In the genomic region with DNA sequence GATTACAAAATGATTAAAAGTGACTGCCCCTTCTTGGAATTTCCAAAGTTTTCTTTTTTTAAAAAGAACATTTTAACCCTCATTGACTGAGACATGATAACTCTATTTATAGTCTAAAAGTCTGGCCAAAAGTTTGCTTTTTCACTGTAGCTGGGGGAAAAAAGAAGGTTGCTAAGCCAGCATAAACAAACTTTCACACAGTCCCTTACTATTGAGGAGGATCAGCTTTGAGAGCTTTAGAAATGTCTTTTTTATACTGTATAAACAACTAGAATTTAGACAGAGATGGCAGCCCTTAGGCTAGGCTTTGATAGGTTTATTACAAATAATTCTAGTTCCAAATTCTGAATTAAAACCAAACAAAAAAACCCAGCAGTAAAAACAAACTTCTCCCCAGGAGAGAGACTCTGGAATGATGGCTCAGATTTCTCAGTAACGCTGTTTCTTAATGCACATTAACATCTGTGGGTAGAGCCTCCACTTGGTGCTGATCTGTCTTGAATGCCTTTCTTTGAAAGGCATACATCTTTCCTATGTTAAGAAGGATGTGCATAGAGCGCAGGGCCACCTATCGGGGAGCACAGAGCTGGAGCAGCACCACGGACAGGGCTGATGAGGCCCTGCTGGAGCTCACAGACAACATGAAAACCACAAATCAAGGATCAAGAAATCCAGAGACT, we compare ENCODE assay signal across 10 cellular contexts.
DNase-seq lines count a peak whose midpoint lies in the region; ATAC-seq, FAIRE-seq and TF ChIP-seq lines count a peak whose summit lies in the region.
"Had no signal": no experiment of that assay in that cellular context is flagged by ENCODE, and none has a peak within 500 bp of the region (broad histone marks: within the 10 kb centered on the region; RNA-seq: fewer than 3 reads in every experiment).

No MANE protein-coding gene starts in this region.

- H3K36me3 ChIP-seq in RWPE2 (ENCODE audit: low read depth) = no peaks in the 10 kb centered on the region
- peaks cover 35% of the 10 kb centered on the region for H3K36me3 ChIP-seq in thoracic aorta
- H3K36me3 ChIP-seq in pancreas = peaks cover 0 to 2% (median 1%) of the 10 kb centered on the region in 3 donors

- no peak overlapping the region for H3K27ac Mint-ChIP-seq in activated naive CD4-positive, alpha-beta T cell treated with anti-CD3 and anti-CD28 coated beads for 36 hours

- ATAC-seq in RWPE2 (ENCODE audit: low read depth) = peak; percentile 40; the same call in 2 of the 3 replicates
- ATAC-seq in thoracic aorta (ENCODE audit: insufficient number of reproducible peaks, low FRiP score, low read depth) = no peak
- no peak for ATAC-seq in GM19023 (IDR thresholded peaks at IDR 0.05; ENCODE audit: unreplicated experiment)
- no peak for ATAC-seq in pancreas

- CTCF ChIA-PET in activated naive CD4-positive, alpha-beta T cell treated with anti-CD3 and anti-CD28 coated beads for 36 hours (lab: Charles Lee) = interaction anchor here (0.7 to 1.1 kb wide), 2 partner anchors 17 to 625 kb away, joined by 3 read pairs; no protein-coding TSS in a partner anchor

- H3K9me3 ChIP-seq in RWPE2 (ENCODE audit: severe bottlenecking) (no peaks in the 10 kb centered on the region), thoracic aorta (no peaks in the 10 kb centered on the region), pancreas (no peaks in the 10 kb centered on the region)

- 85 to 86% methylated on average over 4 of the region's 4 CpGs for WGBS in pancreas, 2 donors

- TF ChIP-seq CTCF in RWPE2 (IDR thresholded peaks at IDR 0.05; ENCODE audit: poor library complexity, severe bottlenecking) (no peak), fibroblast of villous mesenchyme (IDR thresholded peaks at IDR 0.05; ENCODE audit: insufficient read depth, low read depth, low read length) (peak; percentile 33), thoracic aorta (IDR thresholded peaks at IDR 0.05) (no peak), pancreas (IDR thresholded peaks at IDR 0.05) (no peak)

- H3K36me3 Mint-ChIP-seq in activated naive CD4-positive, alpha-beta T cell treated with anti-CD3 and anti-CD28 coated beads for 36 hours (ENCODE audit: low read depth) = peaks cover 2% of the 10 kb centered on the region

- H3K27me3 Mint-ChIP-seq in activated naive CD4-positive, alpha-beta T cell treated with anti-CD3 and anti-CD28 coated beads for 36 hours (ENCODE audit: low read depth) = no peaks in the 10 kb centered on the region

- H3K4me1 Mint-ChIP-seq in activated naive CD4-positive, alpha-beta T cell treated with anti-CD3 and anti-CD28 coated beads for 36 hours (ENCODE audit: low read depth) = peaks cover 3% of the 10 kb centered on the region

- H3K9me3 Mint-ChIP-seq in activated naive CD4-positive, alpha-beta T cell treated with anti-CD3 and anti-CD28 coated beads for 36 hours = no peaks in the 10 kb centered on the region

- H3K4me1 ChIP-seq in RWPE2 (ENCODE audit: insufficient read depth, poor library complexity, severe bottlenecking) = peaks cover 13% of the 10 kb centered on the region
- H3K4me1 ChIP-seq in thoracic aorta (ENCODE audit: control insufficient read depth in 1 of 2, low read depth in 2 of 2) = peaks cover 68 to 100% of the 10 kb centered on the region in 2 donors
- H3K4me1 ChIP-seq in pancreas = peaks cover 14 to 29% (median 17%) of the 10 kb centered on the region in 3 donors

- no peak overlapping the region for H3K4me3 ChIP-seq in RWPE2 (ENCODE audit: severe bottlenecking)
- no peak overlapping the region for H3K4me3 ChIP-seq in fibroblast of villous mesenchyme (ENCODE audit: low read depth, low read length)
- H3K4me3 ChIP-seq in thoracic aorta = no peak overlapping the region
- no peak overlapping the region for H3K4me3 ChIP-seq in pancreas
- H3K4me3 ChIP-seq: lung had no signal

- no peak overlapping the region for H3K27ac ChIP-seq in RWPE2 (ENCODE audit: poor library complexity, severe bottlenecking)
- H3K27ac ChIP-seq in thoracic aorta = peak overlapping the region; percentile 87 to 95
- H3K27ac ChIP-seq in pancreas = no peak overlapping the region

- intact Hi-C loops in activated naive CD4-positive, alpha-beta T cell treated with anti-CD3 and anti-CD28 coated beads for 36 hours (cut with micrococcal nuclease) = no loop called here
- intact Hi-C loops in pancreas (cut with DNase I) = no loop called here

- FAIRE-seq in pancreas (lab: Jason Lieb, UNC) = no peak

- no peak overlapping the region for H3K4me3 Mint-ChIP-seq in activated naive CD4-positive, alpha-beta T cell treated with anti-CD3 and anti-CD28 coated beads for 36 hours

- DNase-seq in activated naive CD4-positive, alpha-beta T cell treated with anti-CD3 and anti-CD28 coated beads for 36 hours = peak; percentile 25
- no peak for DNase-seq in activated naive CD4-positive, alpha-beta T cell treated with Interleukin-2 at 50 U/mL for 16 hours
- DNase-seq in RWPE2 (ENCODE audit: low spot score) (no peak), fibroblast of villous mesenchyme (ENCODE audit: low read depth) (peak; percentile 42), thoracic aorta (ENCODE audit: low spot score) (no peak), pancreas (no peak), SHP77 (lab: John Stamatoyannopoulos, UW) (no peak)
- DNase-seq: NCI-H446 treated with DMSO at 0.1 percent for 48 hours had no signal

- H3K27me3 ChIP-seq in RWPE2 (ENCODE audit: insufficient read depth, poor library complexity, severe bottlenecking) = no peaks in the 10 kb centered on the region
- H3K27me3 ChIP-seq in thoracic aorta (replicated peaks; ENCODE audit: insufficient read depth) = no peaks in the 10 kb centered on the region
- no peaks in the 10 kb centered on the region for H3K27me3 ChIP-seq in pancreas

Comparison
In these comparisons a context has a peak if more than half of its experiments do, and no peak if none do; other contexts are left out.
1. DNase-seq: peak in activated naive CD4-positive, alpha-beta T cell treated with anti-CD3 and anti-CD28 coated beads for 36 hours (single experiment) and fibroblast of villous mesenchyme (single experiment); none in activated naive CD4-positive, alpha-beta T cell treated with Interleukin-2 at 50 U/mL for 16 hours (single experiment), RWPE2 (single experiment), thoracic aorta (single experiment), pancreas (0 of 6) and SHP77 (0 of 2).
2. H3K27ac ChIP-seq: peak in thoracic aorta (2 of 2); none in RWPE2 (single experiment) and pancreas (0 of 4).